In genomic region chr10:122485670-122486069, GRCh38 we compare ENCODE assay signal across 16 cellular contexts. TPM values are rescaled to one million over a fixed set of nuclear protein-coding genes. Genes with fewer than 3 reads are reported as not detected.
DNase-seq lines count a peak whose midpoint lies in the region; ATAC-seq, FAIRE-seq and TF ChIP-seq lines count a peak whose summit lies in the region.
"Had no signal": no experiment of that assay in that cellular context is flagged by ENCODE, and none has a peak within 500 bp of the region (broad histone marks: within the 10 kb centered on the region; RNA-seq: fewer than 3 reads in every experiment).

No MANE protein-coding gene starts in this region.

- no peak for TF ChIP-seq POLR2A in gastroesophageal sphincter (IDR thresholded peaks at IDR 0.05)

- H3K27ac ChIP-seq in gastroesophageal sphincter (peak overlapping the region in 2 of 4 donors; percentile 5 to 48), trophoblast cell (ENCODE audit: low read depth, low read length) (peak overlapping the region; percentile 66), small intestine (ENCODE audit: low read depth in 1 of 2, low read length in 1 of 2) (no peak overlapping the region), osteoblast (ENCODE audit: low read depth, low read length) (no peak overlapping the region)
- H3K27ac ChIP-seq: brain microvascular endothelial cell, HL-60 had no signal

- H3K4me2 ChIP-seq in trophoblast cell (ENCODE audit: low read length): no peak overlapping the region
- no peak overlapping the region for H3K4me2 ChIP-seq in osteoblast (ENCODE audit: insufficient read depth, low read length)

- no peak for FAIRE-seq in small intestine (lab: Jason Lieb, UNC)

- peak overlapping the region; percentile 74 for H4K91ac ChIP-seq in trophoblast cell (ENCODE audit: low read depth, low read length)

- peaks cover 10% of the 10 kb centered on the region for H4K20me1 ChIP-seq in osteoblast (ENCODE audit: insufficient read depth, low read length)

- peak overlapping the region; percentile 80 for H2AK5ac ChIP-seq in trophoblast cell (ENCODE audit: low read length)

- DNase-seq in ELF-1 (ENCODE audit: low read depth, low spot score) (peak; percentile 83), trophoblast cell (peak in 1 of 2 donors; percentile 14), small intestine (no peak), osteoblast (ENCODE audit: insufficient read length, low spot score, missing footprints) (no peak), NCI-H187 (lab: John Stamatoyannopoulos, UW) (no peak), NCI-H510A (lab: John Stamatoyannopoulos, UW) (no peak)
- DNase-seq: activated B cell treated with CpG ODN at 0.5 μM for 24 hours; brain microvascular endothelial cell; CD4-positive, CD25-positive, alpha-beta regulatory T cell; MG63; NCI-H446 treated with DMSO at 0.1 percent for 48 hours; SHP77 treated with DMSO at 0.1 percent for 48 hours had no signal

- no peak overlapping the region for H3K23ac ChIP-seq in trophoblast cell (ENCODE audit: low read length)

- no peak overlapping the region for H3K9ac ChIP-seq in trophoblast cell (ENCODE audit: low read length)

- H3K79me2 ChIP-seq in trophoblast cell (ENCODE audit: control insufficient read depth, insufficient read depth, low read length, poor library complexity): no peaks in the 10 kb centered on the region
- H3K79me2 ChIP-seq in osteoblast (ENCODE audit: insufficient read depth, low read length): peaks cover 24% of the 10 kb centered on the region

- peak overlapping the region; percentile 65 for H3K14ac ChIP-seq in trophoblast cell (ENCODE audit: low read length)

- peaks cover 17% of the 10 kb centered on the region for H3K79me1 ChIP-seq in trophoblast cell (ENCODE audit: low read length)

- peak overlapping the region; percentile 70 for H4K8ac ChIP-seq in trophoblast cell (ENCODE audit: low read depth, low read length)

- no peak overlapping the region for H3K4ac ChIP-seq in trophoblast cell (ENCODE audit: low read depth, low read length)

- H2BK12ac ChIP-seq in trophoblast cell (ENCODE audit: low read length): peak overlapping the region; percentile 84

- peak; percentile 67; the same call in 2 of the 3 replicates for ATAC-seq in SK-N-SH treated with all-trans-retinoic acid at 6 μM for 48 hours
- ATAC-seq in gastroesophageal sphincter: peak; percentile 35

- WGBS in gastroesophageal sphincter (ENCODE audit: low coverage in 1 of 2), 2 donors: 10 to 36% methylated on average over 3 to 5 of the region's 5 CpGs
- WGBS in trophoblast cell (ENCODE audit: extremely low coverage, insufficient coverage, insufficient read length): no CpG with 5 or more reads among the region's 5 CpGs
- WGBS in small intestine, 3 donors: 32 to 70% (median 65%) methylated on average over 5 of the region's 5 CpGs

- H3K18ac ChIP-seq in trophoblast cell (ENCODE audit: low read length): peak overlapping the region; percentile 87

- H3K36me3 ChIP-seq in gastroesophageal sphincter (peaks cover 0 to 15% of the 10 kb centered on the region in 2 donors), trophoblast cell (ENCODE audit: control insufficient read depth in 1 of 2, insufficient read depth in 2 of 2, low read length in 2 of 2) (peaks cover 4 to 6% of the 10 kb centered on the region in 2 experiments), small intestine (ENCODE audit: control insufficient read depth in 2 of 2, insufficient read depth in 2 of 2, low read length in 2 of 2) (no peaks in the 10 kb centered on the region), osteoblast (ENCODE audit: insufficient read depth, low read length) (peaks cover 20% of the 10 kb centered on the region)
- H3K36me3 ChIP-seq: MG63 had no signal

- H3K27me3 ChIP-seq in gastroesophageal sphincter: no peaks in the 10 kb centered on the region
- no peaks in the 10 kb centered on the region for H3K27me3 ChIP-seq in trophoblast cell (ENCODE audit: insufficient read depth, low read length)
- no peaks in the 10 kb centered on the region for H3K27me3 ChIP-seq in small intestine (ENCODE audit: control insufficient read depth in 2 of 2, insufficient read depth in 2 of 2, low read length in 2 of 2)
- no peaks in the 10 kb centered on the region for H3K27me3 ChIP-seq in osteoblast (ENCODE audit: insufficient read depth, low read length)
- H3K27me3 ChIP-seq: brain microvascular endothelial cell, MG63 had no signal

- TF ChIP-seq CTCF in gastroesophageal sphincter (IDR thresholded peaks at IDR 0.05) (no peak), osteoblast (IDR thresholded peaks at IDR 0.05; ENCODE audit: extremely low read depth, low read depth, low read length) (no peak)

- H2AFZ ChIP-seq in trophoblast cell (ENCODE audit: insufficient read depth, low read length, poor library complexity) (no peak overlapping the region), osteoblast (ENCODE audit: low read length) (no peak overlapping the region)

- peak overlapping the region; percentile 88 for H2BK120ac ChIP-seq in trophoblast cell (ENCODE audit: insufficient read depth, low read length, poor library complexity)

- H3K4me3 ChIP-seq in gastroesophageal sphincter: no peak overlapping the region
- no peak overlapping the region for H3K4me3 ChIP-seq in trophoblast cell (ENCODE audit: low read depth, low read length)
- no peak overlapping the region for H3K4me3 ChIP-seq in small intestine (ENCODE audit: low read depth in 1 of 2, low read length in 2 of 2)
- H3K4me3 ChIP-seq in osteoblast (ENCODE audit: insufficient read depth, low read length): no peak overlapping the region
- H3K4me3 ChIP-seq: MG63 had no signal

- peak overlapping the region; percentile 85 for H2BK5ac ChIP-seq in trophoblast cell (ENCODE audit: low read depth, low read length, poor library complexity)

- TF ChIP-seq EP300 in gastroesophageal sphincter (IDR thresholded peaks at IDR 0.05): no peak

- no peaks in the 10 kb centered on the region for H3K9me3 ChIP-seq in gastroesophageal sphincter
- H3K9me3 ChIP-seq in trophoblast cell (ENCODE audit: insufficient read depth, low read depth, low read length): peaks cover 4% of the 10 kb centered on the region
- no peaks in the 10 kb centered on the region for H3K9me3 ChIP-seq in small intestine (ENCODE audit: control insufficient read depth, low read depth)
- H3K9me3 ChIP-seq in osteoblast (ENCODE audit: low read depth, low read length): no peaks in the 10 kb centered on the region
- H3K9me3 ChIP-seq: MG63 had no signal

- H3K4me1 ChIP-seq in gastroesophageal sphincter (peaks cover 8 to 38% (median 15%) of the 10 kb centered on the region in 3 donors), trophoblast cell (ENCODE audit: control insufficient read depth in 1 of 2, insufficient read depth in 2 of 2, low read length in 2 of 2) (peaks cover 21 to 23% of the 10 kb centered on the region in 2 experiments), small intestine (ENCODE audit: control insufficient read depth in 2 of 2, insufficient read depth in 1 of 2, low read depth in 1 of 2, low read length in 1 of 2) (no peaks in the 10 kb centered on the region), osteoblast (ENCODE audit: insufficient read depth, low read length) (peaks cover 9% of the 10 kb centered on the region)

- H4K12ac ChIP-seq in trophoblast cell (ENCODE audit: low read depth, low read length): no peak overlapping the region

TF ChIP-seq in SK-N-SH treated with all-trans-retinoic acid at 6 μM for 48 hours, 23 proteins besides CTCF, POLR2A, EP300 and RAD21 (continues in another document):
- TF ChIP-seq CSDC2 (CRISPR knock-in tag; IDR thresholded peaks at IDR 0.05) (no peak), ZNF565 (CRISPR knock-in tag; conservative IDR thresholded peaks at IDR 0.05; ENCODE audit: low read depth) (no peak), PPARA (CRISPR knock-in tag; IDR thresholded peaks at IDR 0.05; ENCODE audit: borderline replicate concordance) (no peak), OSR1 (CRISPR knock-in tag; IDR thresholded peaks at IDR 0.05) (no peak), ZFP3 (CRISPR knock-in tag; IDR thresholded peaks at IDR 0.05) (no peak), TCF4 (CRISPR knock-in tag; IDR thresholded peaks at IDR 0.05; ENCODE audit: borderline replicate concordance) (no peak), GLIS3 (CRISPR knock-in tag; IDR thresholded peaks at IDR 0.05) (no peak)
- TF ChIP-seq, protein P1, sequence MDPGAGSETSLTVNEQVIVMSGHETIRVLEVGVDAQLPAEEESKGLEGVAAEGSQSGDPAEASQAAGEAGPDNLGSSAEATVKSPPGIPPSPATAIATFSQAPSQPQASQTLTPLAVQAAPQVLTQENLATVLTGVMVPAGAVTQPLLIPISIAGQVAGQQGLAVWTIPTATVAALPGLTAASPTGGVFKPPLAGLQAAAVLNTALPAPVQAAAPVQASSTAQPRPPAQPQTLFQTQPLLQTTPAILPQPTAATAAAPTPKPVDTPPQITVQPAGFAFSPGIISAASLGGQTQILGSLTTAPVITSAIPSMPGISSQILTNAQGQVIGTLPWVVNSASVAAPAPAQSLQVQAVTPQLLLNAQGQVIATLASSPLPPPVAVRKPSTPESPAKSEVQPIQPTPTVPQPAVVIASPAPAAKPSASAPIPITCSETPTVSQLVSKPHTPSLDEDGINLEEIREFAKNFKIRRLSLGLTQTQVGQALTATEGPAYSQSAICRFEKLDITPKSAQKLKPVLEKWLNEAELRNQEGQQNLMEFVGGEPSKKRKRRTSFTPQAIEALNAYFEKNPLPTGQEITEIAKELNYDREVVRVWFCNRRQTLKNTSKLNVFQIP (CRISPR knock-in tag; IDR thresholded peaks at IDR 0.05; ENCODE audit: borderline replicate concordance, low read depth): no peak
- TF ChIP-seq, protein P2, sequence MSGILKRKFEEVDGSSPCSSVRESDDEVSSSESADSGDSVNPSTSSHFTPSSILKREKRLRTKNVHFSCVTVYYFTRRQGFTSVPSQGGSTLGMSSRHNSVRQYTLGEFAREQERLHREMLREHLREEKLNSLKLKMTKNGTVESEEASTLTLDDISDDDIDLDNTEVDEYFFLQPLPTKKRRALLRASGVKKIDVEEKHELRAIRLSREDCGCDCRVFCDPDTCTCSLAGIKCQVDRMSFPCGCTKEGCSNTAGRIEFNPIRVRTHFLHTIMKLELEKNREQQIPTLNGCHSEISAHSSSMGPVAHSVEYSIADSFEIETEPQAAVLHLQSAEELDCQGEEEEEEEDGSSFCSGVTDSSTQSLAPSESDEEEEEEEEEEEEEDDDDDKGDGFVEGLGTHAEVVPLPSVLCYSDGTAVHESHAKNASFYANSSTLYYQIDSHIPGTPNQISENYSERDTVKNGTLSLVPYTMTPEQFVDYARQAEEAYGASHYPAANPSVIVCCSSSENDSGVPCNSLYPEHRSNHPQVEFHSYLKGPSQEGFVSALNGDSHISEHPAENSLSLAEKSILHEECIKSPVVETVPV (CRISPR knock-in tag; IDR thresholded peaks at IDR 0.05): no peak

RNA-seq across cellular contexts. Expression of gene HTRA1, which starts 24.3 kb away (rescaled TPM):
- total RNA-seq in gastroesophageal sphincter: 100 to 1,000 TPM; 107 to 137 (median 111) TPM
- 135 and 141 TPM in 2 replicates for polyA plus RNA-seq in trophoblast cell (2013)
- 10 to 100 TPM in 1 of 3 donors, 1 to 10 TPM in 2; 1.6 to 44.7 (median 7.3) TPM for polyA plus RNA-seq in small intestine
- 392 and 413 TPM in 2 replicates for total RNA-seq in osteoblast
- total RNA-seq: activated B cell treated with CpG ODN at 0.5 μM for 24 hours; CD4-positive, CD25-positive, alpha-beta regulatory T cell had no signal
- polyA plus RNA-seq: CD4-positive, CD25-positive, alpha-beta regulatory T cell had no signal

RNA-seq across cellular contexts. Expression of gene ARMS2, which starts 31.2 kb away (rescaled TPM):
- not detected for total RNA-seq in gastroesophageal sphincter
- 0.07 and 0.12 TPM in 2 replicates for polyA plus RNA-seq in trophoblast cell (2013)
- not detected for polyA plus RNA-seq in small intestine
- total RNA-seq in osteoblast: not detected in 2 replicates
- total RNA-seq: activated B cell treated with CpG ODN at 0.5 μM for 24 hours; CD4-positive, CD25-positive, alpha-beta regulatory T cell; fibroblast of lung had no signal
- polyA plus RNA-seq: CD4-positive, CD25-positive, alpha-beta regulatory T cell; fibroblast of lung had no signal
